In the genomic region with DNA sequence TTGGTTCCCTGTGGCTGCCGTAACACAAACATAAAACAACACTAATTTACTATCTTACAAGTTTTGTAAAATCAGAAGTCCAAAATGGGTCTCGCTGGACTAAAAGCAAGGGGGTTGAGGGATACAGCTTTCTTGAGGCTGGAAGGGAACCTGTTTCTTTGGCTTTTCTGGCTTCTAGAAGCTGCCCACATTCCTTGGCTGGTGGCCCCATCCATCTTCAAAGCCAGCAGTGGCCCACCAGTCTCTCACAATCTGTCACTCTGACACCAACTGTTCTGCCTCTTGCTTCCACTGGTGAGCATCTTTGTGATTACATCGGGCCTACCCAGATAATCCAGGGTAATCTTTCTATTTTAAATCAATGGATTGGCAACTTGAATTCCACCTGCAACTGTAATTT, we compare ENCODE assay signal across 13 cellular contexts. TPM values are rescaled to one million over a fixed set of nuclear protein-coding genes. Genes with fewer than 3 reads are reported as not detected.
A peak's percentile ranks its signal among the peaks of the same experiment; 100 is the strongest.
DNase-seq lines count a peak whose midpoint lies in the region; ATAC-seq and TF ChIP-seq lines count a peak whose summit lies in the region.
"Had no signal": no experiment of that assay in that cellular context is flagged by ENCODE, and none has a peak within 500 bp of the region (broad histone marks: within the 10 kb centered on the region; RNA-seq: fewer than 3 reads in every experiment).

No MANE protein-coding gene starts in this region.

- peaks cover 43% of the 10 kb centered on the region for H3K27me3 ChIP-seq in CD4-positive, alpha-beta T cell (ENCODE audit: control insufficient read depth, insufficient read depth, low read length)

- no peak overlapping the region for H3K27ac Mint-ChIP-seq in T-helper 1 cell treated with Interleukin-12 subunit alpha and Interleukin-12 subunit beta and Interleukin-4 antibody, amounts not matched to agents 30 μg/mL and 1 μg/mL, for 36 hours
- no peak overlapping the region for H3K27ac Mint-ChIP-seq in CD4-positive, alpha-beta T cell
- H3K27ac Mint-ChIP-seq in activated CD8-positive, alpha-beta T cell treated with anti-CD3 and anti-CD28 coated beads, Interleukin-2, amount 10 ng/mL, durations not matched to agents 7 days and 5 days, result no peak overlapping the region
- no peak overlapping the region for H3K27ac Mint-ChIP-seq in naive thymus-derived CD8-positive, alpha-beta T cell

- peaks cover 7% of the 10 kb centered on the region for H3K9me3 ChIP-seq in CD4-positive, alpha-beta T cell (ENCODE audit: control insufficient read depth, low read length)

- H3K4me3 Mint-ChIP-seq in T-helper 1 cell treated with Interleukin-12 subunit alpha and Interleukin-12 subunit beta and Interleukin-4 antibody, amounts not matched to agents 30 μg/mL and 1 μg/mL, for 36 hours, result peak overlapping the region; percentile 84
- peak overlapping the region; percentile 67 for H3K4me3 Mint-ChIP-seq in CD4-positive, alpha-beta T cell
- H3K4me3 Mint-ChIP-seq in activated CD8-positive, alpha-beta T cell treated with anti-CD3 and anti-CD28 coated beads, Interleukin-2, amount 10 ng/mL, durations not matched to agents 7 days and 5 days, result peak overlapping the region; percentile 63
- peak overlapping the region in 9 of 10 donors; percentile 66 to 86 (median 84) for H3K4me3 Mint-ChIP-seq in naive thymus-derived CD8-positive, alpha-beta T cell

- CTCF ChIA-PET in CD4-positive, alpha-beta T cell (lab: Charles Lee), result no interaction called here
- CTCF ChIA-PET in activated CD8-positive, alpha-beta T cell treated with anti-CD3 and anti-CD28 coated beads, Interleukin-2, amount 10 ng/mL, durations not matched to agents 7 days and 5 days (lab: Charles Lee), result interaction anchor here (1.0 kb wide), 1 partner anchor 59 kb away, joined by 3 read pairs; no protein-coding TSS in a partner anchor

- peaks cover 7% of the 10 kb centered on the region for H3K4me1 Mint-ChIP-seq in T-helper 1 cell treated with Interleukin-12 subunit alpha and Interleukin-12 subunit beta and Interleukin-4 antibody, amounts not matched to agents 30 μg/mL and 1 μg/mL, for 36 hours (ENCODE audit: low read depth)
- H3K4me1 Mint-ChIP-seq in CD4-positive, alpha-beta T cell (ENCODE audit: low read depth), result peaks cover 5% of the 10 kb centered on the region
- peaks cover 10% of the 10 kb centered on the region for H3K4me1 Mint-ChIP-seq in activated CD8-positive, alpha-beta T cell treated with anti-CD3 and anti-CD28 coated beads, Interleukin-2, amount 10 ng/mL, durations not matched to agents 7 days and 5 days (ENCODE audit: low read depth)
- H3K4me1 Mint-ChIP-seq in naive thymus-derived CD8-positive, alpha-beta T cell, result peaks cover 1 to 11% (median 8%) of the 10 kb centered on the region in 4 donors

- H3K9me3 Mint-ChIP-seq in T-helper 1 cell treated with Interleukin-12 subunit alpha and Interleukin-12 subunit beta and Interleukin-4 antibody, amounts not matched to agents 30 μg/mL and 1 μg/mL, for 36 hours, result peaks cover 8% of the 10 kb centered on the region
- no peaks in the 10 kb centered on the region for H3K9me3 Mint-ChIP-seq in CD4-positive, alpha-beta T cell
- H3K9me3 Mint-ChIP-seq in activated CD8-positive, alpha-beta T cell treated with anti-CD3 and anti-CD28 coated beads, Interleukin-2, amount 10 ng/mL, durations not matched to agents 7 days and 5 days (ENCODE audit: insufficient read depth), result no peaks in the 10 kb centered on the region
- H3K9me3 Mint-ChIP-seq in naive thymus-derived CD8-positive, alpha-beta T cell, result peaks cover 0 to 13% (median 0%) of the 10 kb centered on the region in 9 donors

- POLR2A ChIA-PET in CD4-positive, alpha-beta T cell (lab: Charles Lee), result no interaction called here
- POLR2A ChIA-PET in activated CD8-positive, alpha-beta T cell treated with anti-CD3 and anti-CD28 coated beads, Interleukin-2, amount 10 ng/mL, durations not matched to agents 7 days and 5 days (lab: Charles Lee), result no interaction called here
- POLR2A ChIA-PET in naive thymus-derived CD8-positive, alpha-beta T cell (lab: Charles Lee), result no interaction called here

- TF ChIP-seq CTCF in CD4-positive, alpha-beta T cell (IDR thresholded peaks at IDR 0.05), result no peak
- TF ChIP-seq CTCF in foreskin fibroblast (IDR thresholded peaks at IDR 0.05; ENCODE audit: low read depth, low read length) (no peak), omental fat pad (IDR thresholded peaks at IDR 0.05) (no peak)

- no peak overlapping the region for H3K4me3 ChIP-seq in foreskin fibroblast (ENCODE audit: low read depth in 1 of 2, low read length in 2 of 2)

- H3K27me3 Mint-ChIP-seq in T-helper 1 cell treated with Interleukin-12 subunit alpha and Interleukin-12 subunit beta and Interleukin-4 antibody, amounts not matched to agents 30 μg/mL and 1 μg/mL, for 36 hours (ENCODE audit: low read depth), result peaks cover 49% of the 10 kb centered on the region
- peaks cover 61% of the 10 kb centered on the region for H3K27me3 Mint-ChIP-seq in CD4-positive, alpha-beta T cell
- H3K27me3 Mint-ChIP-seq in activated CD8-positive, alpha-beta T cell treated with anti-CD3 and anti-CD28 coated beads, Interleukin-2, amount 10 ng/mL, durations not matched to agents 7 days and 5 days (ENCODE audit: low read depth), result peaks cover 34% of the 10 kb centered on the region
- peaks cover 19 to 64% (median 40%) of the 10 kb centered on the region in 5 donors for H3K27me3 Mint-ChIP-seq in naive thymus-derived CD8-positive, alpha-beta T cell

- peaks cover 6% of the 10 kb centered on the region for H3K36me3 Mint-ChIP-seq in T-helper 1 cell treated with Interleukin-12 subunit alpha and Interleukin-12 subunit beta and Interleukin-4 antibody, amounts not matched to agents 30 μg/mL and 1 μg/mL, for 36 hours (ENCODE audit: low read depth)
- no peaks in the 10 kb centered on the region for H3K36me3 Mint-ChIP-seq in CD4-positive, alpha-beta T cell (ENCODE audit: low read depth)
- peaks cover 14% of the 10 kb centered on the region for H3K36me3 Mint-ChIP-seq in activated CD8-positive, alpha-beta T cell treated with anti-CD3 and anti-CD28 coated beads, Interleukin-2, amount 10 ng/mL, durations not matched to agents 7 days and 5 days (ENCODE audit: low read depth)
- H3K36me3 Mint-ChIP-seq in naive thymus-derived CD8-positive, alpha-beta T cell, result peaks cover 7 to 9% (median 8%) of the 10 kb centered on the region in 3 donors

- intact Hi-C loops in CD4-positive, alpha-beta T cell (cut with DNase I, micrococcal nuclease), result no loop called here

- DNase-seq in T-helper 1 cell (no peak), foreskin fibroblast (no peak), omental fat pad (ENCODE audit: low spot score) (no peak), SKM-1 treated with dmso at 0.1 percent for 144 hours (lab: John Stamatoyannopoulos, UW; ENCODE audit: unreplicated experiment) (no peak)
- no peak for DNase-seq in CD4-positive, alpha-beta T cell
- no peak for DNase-seq in activated CD8-positive, alpha-beta T cell treated with anti-CD3 and anti-CD28 coated beads, Interleukin-2, amount 10 ng/mL, durations not matched to agents 7 days and 5 days
- peak in 1 of 10 donors; percentile 4 for DNase-seq in naive thymus-derived CD8-positive, alpha-beta T cell
- DNase-seq: foreskin keratinocyte, left ventricle myocardium superior, NCI-H1436 treated with DMSO at 0.1 percent for 48 hours, SHP77 treated with DMSO at 0.1 percent for 48 hours had no signal

- no peak overlapping the region for H3K27ac ChIP-seq in CD4-positive, alpha-beta T cell (ENCODE audit: low read depth, low read length)
- H3K27ac ChIP-seq: 22Rv1, foreskin keratinocyte had no signal

- no peak for ATAC-seq in CD4-positive, alpha-beta T cell (ENCODE audit: poor library complexity)
- no peak for ATAC-seq in activated CD8-positive, alpha-beta T cell treated with anti-CD3 and anti-CD28 coated beads, Interleukin-2, amount 10 ng/mL, durations not matched to agents 7 days and 5 days
- ATAC-seq in naive thymus-derived CD8-positive, alpha-beta T cell, result no peak
- no peak for ATAC-seq in omental fat pad (ENCODE audit: low FRiP score)

RNA-seq across cellular contexts. Expression of a gene that starts 1.1 kb away (rescaled TPM):
- total RNA-seq in CD4-positive, alpha-beta T cell, result 1 to 10 TPM; 1.9 to 2.7 TPM
- under 1 TPM; 0.29 to 0.61 TPM for total RNA-seq in activated CD8-positive, alpha-beta T cell treated with anti-CD3 and anti-CD28 coated beads, Interleukin-2, amount 10 ng/mL, durations not matched to agents 7 days and 5 days
- total RNA-seq in naive thymus-derived CD8-positive, alpha-beta T cell, result 1 to 10 TPM in 1 of 2 experiments, under 1 TPM in 1; 0.88 to 1.1 TPM
- polyA plus RNA-seq in naive thymus-derived CD8-positive, alpha-beta T cell, result under 1 TPM in 1 of 3 donors, not detected in 2; 0.06 TPM
- total RNA-seq in omental fat pad, result 100 to 1,000 TPM in 1 of 4 donors, 10 to 100 TPM in 3; 33.6 to 107 (median 71.9) TPM

RNA-seq across cellular contexts. Expression of a gene that starts 39.6 kb away (rescaled TPM):
- total RNA-seq in CD4-positive, alpha-beta T cell, result not detected
- not detected for total RNA-seq in activated CD8-positive, alpha-beta T cell treated with anti-CD3 and anti-CD28 coated beads, Interleukin-2, amount 10 ng/mL, durations not matched to agents 7 days and 5 days
- total RNA-seq in naive thymus-derived CD8-positive, alpha-beta T cell, result not detected
- polyA plus RNA-seq in naive thymus-derived CD8-positive, alpha-beta T cell, result not detected
- total RNA-seq in omental fat pad, result under 1 TPM in 1 of 4 donors, not detected in 3; 0.48 TPM

Comparison
In these comparisons a context has a peak if more than half of its experiments do, and no peak if none do; other contexts are left out.
1. RNA of a gene that starts 1.1 kb away (total RNA-seq): 33.6 to 107 TPM in omental fat pad; 1.9 to 2.7 TPM in CD4-positive, alpha-beta T cell, 0.88 to 1.1 TPM in naive thymus-derived CD8-positive, alpha-beta T cell and 0.29 to 0.61 TPM in activated CD8-positive, alpha-beta T cell treated with anti-CD3 and anti-CD28 coated beads, Interleukin-2, amount 10 ng/mL, durations not matched to agents 7 days and 5 days; every median in the first group is over 4 times any median in the second.
2. Peak in every context shown above with its lines, with median percentiles within 50 percentile points of each other: H3K4me3 Mint-ChIP-seq.